In genomic region chr10:58515296-58515956, GRCh38 we compare ENCODE assay signal across 11 cellular contexts. TPM values are rescaled to one million over a fixed set of nuclear protein-coding genes. Genes with fewer than 3 reads are reported as not detected.
DNase-seq lines count a peak whose midpoint lies in the region; ATAC-seq, FAIRE-seq and TF ChIP-seq lines count a peak whose summit lies in the region.
"Had no signal": no experiment of that assay in that cellular context is flagged by ENCODE, and none has a peak within 500 bp of the region (broad histone marks: within the 10 kb centered on the region; RNA-seq: fewer than 3 reads in every experiment).

No MANE protein-coding gene starts in this region.

- H3K27ac ChIP-seq in astrocyte (ENCODE audit: low read depth, low read length) (peak overlapping the region; percentile 80), smooth muscle cell (ENCODE audit: low read depth) (no peak overlapping the region)
- H3K27ac ChIP-seq: colonic mucosa had no signal

- H3K79me2 ChIP-seq in astrocyte (ENCODE audit: insufficient read depth, low read length) (peaks cover 73% of the 10 kb centered on the region), smooth muscle cell (ENCODE audit: low read depth) (peaks cover 66% of the 10 kb centered on the region)

- peaks cover 18% of the 10 kb centered on the region for H4K20me1 ChIP-seq in astrocyte (ENCODE audit: insufficient read depth, low read length)
- H4K20me1 ChIP-seq in smooth muscle cell (ENCODE audit: low read depth), result peaks cover 46% of the 10 kb centered on the region

- H3K4me1 ChIP-seq in astrocyte (ENCODE audit: insufficient read depth, low read length), result peaks cover 27% of the 10 kb centered on the region
- peaks cover 10% of the 10 kb centered on the region for H3K4me1 ChIP-seq in smooth muscle cell (ENCODE audit: low read depth)
- H3K4me1 ChIP-seq: colonic mucosa had no signal

- no peaks in the 10 kb centered on the region for H3F3A ChIP-seq in smooth muscle cell (ENCODE audit: low read depth)

- H3K27me3 Mint-ChIP-seq in astrocyte (ENCODE audit: low read depth, unreplicated experiment), result no peaks in the 10 kb centered on the region

- H3K4me3 ChIP-seq in astrocyte (ENCODE audit: insufficient read depth, low read depth, low read length) (peak overlapping the region; percentile 84), smooth muscle cell (peak overlapping the region; percentile 80)
- H3K4me3 ChIP-seq: colonic mucosa had no signal

- H2AFZ ChIP-seq in astrocyte (ENCODE audit: low read depth, low read length), result no peak overlapping the region
- H2AFZ ChIP-seq in smooth muscle cell (ENCODE audit: low read depth), result no peak overlapping the region

- H3K9me3 ChIP-seq in astrocyte (ENCODE audit: insufficient read depth, low read depth, low read length) (no peaks in the 10 kb centered on the region), smooth muscle cell (replicated peaks; ENCODE audit: low read depth) (no peaks in the 10 kb centered on the region)
- H3K9me3 ChIP-seq: colonic mucosa had no signal

- H3K4me3 Mint-ChIP-seq in astrocyte (ENCODE audit: unreplicated experiment), result peak overlapping the region; percentile 97
- H3K4me3 Mint-ChIP-seq: activated CD8-positive, alpha-beta memory T cell treated with anti-CD3 and anti-CD28 coated beads, Interleukin-2, amount 10 ng/mL, durations not matched to agents 7 days and 5 days had no signal

- H3K9ac ChIP-seq in astrocyte (ENCODE audit: low read length), result peak overlapping the region; percentile 89
- H3K9ac ChIP-seq in smooth muscle cell (ENCODE audit: low read depth), result no peak overlapping the region

- TF ChIP-seq CTCF in astrocyte (IDR thresholded peaks at IDR 0.05; ENCODE audit: insufficient read depth, low read depth, low read length) (no peak), smooth muscle cell (IDR thresholded peaks at IDR 0.05; ENCODE audit: borderline replicate concordance, insufficient read depth, poor library complexity, severe bottlenecking) (no peak)

- peaks cover 5% of the 10 kb centered on the region for H3K36me3 Mint-ChIP-seq in astrocyte (ENCODE audit: low read depth, unreplicated experiment)
- H3K36me3 Mint-ChIP-seq: activated naive CD4-positive, alpha-beta T cell treated with anti-CD3 and anti-CD28 coated beads, Interleukin-2, amount 50 U/mL, for 24 hours had no signal

- H3K27me3 ChIP-seq in astrocyte (ENCODE audit: insufficient read depth, low read length) (no peaks in the 10 kb centered on the region), smooth muscle cell (ENCODE audit: low read depth) (peaks cover 5% of the 10 kb centered on the region)
- H3K27me3 ChIP-seq: colonic mucosa had no signal

- H3K27ac Mint-ChIP-seq in astrocyte (ENCODE audit: unreplicated experiment), result no peak overlapping the region
- H3K27ac Mint-ChIP-seq: activated CD8-positive, alpha-beta memory T cell treated with anti-CD3 and anti-CD28 coated beads, Interleukin-2, amount 10 ng/mL, durations not matched to agents 7 days and 5 days; activated naive CD4-positive, alpha-beta T cell treated with anti-CD3 and anti-CD28 coated beads, Interleukin-2, amount 50 U/mL, for 24 hours had no signal

- peak overlapping the region; percentile 100 for H3K4me2 ChIP-seq in astrocyte (ENCODE audit: low read length)
- peak overlapping the region; percentile 94 for H3K4me2 ChIP-seq in smooth muscle cell

- H3K36me3 ChIP-seq in astrocyte (ENCODE audit: insufficient read depth, low read length) (no peaks in the 10 kb centered on the region), smooth muscle cell (ENCODE audit: low read depth) (no peaks in the 10 kb centered on the region)
- H3K36me3 ChIP-seq: colonic mucosa had no signal

- WGBS in smooth muscle cell (ENCODE audit: low lambda C conversion rate), result 94% methylated on average over 4 of the region's 4 CpGs

- FAIRE-seq in astrocyte (lab: Jason Lieb, UNC), result peak; percentile 26

- peaks cover 23% of the 10 kb centered on the region for H3K4me1 Mint-ChIP-seq in astrocyte (ENCODE audit: low read depth, unreplicated experiment)

- H3K9me3 Mint-ChIP-seq in astrocyte (ENCODE audit: unreplicated experiment), result no peaks in the 10 kb centered on the region
- H3K9me3 Mint-ChIP-seq: activated naive CD4-positive, alpha-beta T cell treated with anti-CD3 and anti-CD28 coated beads, Interleukin-2, amount 50 U/mL, for 24 hours had no signal

- DNase-seq in EL, result peak; percentile 34
- DNase-seq in astrocyte (ENCODE audit: low read depth), result peak; percentile 26
- DNase-seq in glomerular visceral epithelial cell (ENCODE audit: extremely low spot score), result peak; percentile 74
- DNase-seq in smooth muscle cell (lab: John Stamatoyannopoulos, UW; ENCODE audit: unreplicated experiment), result no peak
- DNase-seq in NCI-H2029 (lab: John Stamatoyannopoulos, UW), result no peak
- DNase-seq: activated CD8-positive, alpha-beta memory T cell treated with anti-CD3 and anti-CD28 coated beads, Interleukin-2, amount 10 ng/mL, durations not matched to agents 7 days and 5 days; colonic mucosa; stimulated activated CD4-positive, alpha-beta T cell treated with anti-CD3 and anti-CD28 coated beads, Interleukin-2, amount 100 ng/mL, for 48 hours had no signal

- ATAC-seq in HG03469 (IDR thresholded peaks at IDR 0.05; ENCODE audit: unreplicated experiment) (no peak), HG03354 (IDR thresholded peaks at IDR 0.05; ENCODE audit: poor library complexity, severe bottlenecking, unreplicated experiment) (no peak)
- ATAC-seq: activated CD8-positive, alpha-beta memory T cell treated with anti-CD3 and anti-CD28 coated beads, Interleukin-2, amount 10 ng/mL, durations not matched to agents 7 days and 5 days had no signal

RNA-seq across cellular contexts. Expression of gene BICC1, which starts 2.8 kb away (rescaled TPM):
- 23.0 and 37.5 TPM in 2 replicates for total RNA-seq in astrocyte
- total RNA-seq in smooth muscle cell, result 23.0 and 31.8 TPM in 2 replicates
- 7.5 and 7.9 TPM in 2 replicates for polyA plus RNA-seq in smooth muscle cell

Comparison
In these comparisons a context has a peak if more than half of its experiments do, and no peak if none do; other contexts are left out.
1. DNase-seq: peak in EL (single experiment), astrocyte (single experiment) and glomerular visceral epithelial cell (single experiment); none in smooth muscle cell (single experiment) and NCI-H2029 (single experiment).